ENCODE assay signal across 25 cellular contexts in genomic region chr10:121155742-121156141, GRCh38.
A peak's percentile ranks its signal among the peaks of the same experiment; 100 is the strongest.
DNase-seq lines count a peak whose midpoint lies in the region; ATAC-seq and TF ChIP-seq lines count a peak whose summit lies in the region.
"Had no signal": no experiment of that assay in that cellular context is flagged by ENCODE, and none has a peak within 500 bp of the region (broad histone marks: within the 10 kb centered on the region; RNA-seq: fewer than 3 reads in every experiment).

No MANE protein-coding gene starts in this region.

- H2BK120ac ChIP-seq in H9 (ENCODE audit: low read depth, low read length, poor library complexity, severe bottlenecking), result no peak overlapping the region

- H2BK15ac ChIP-seq in H9 (ENCODE audit: low read depth, low read length), result no peak overlapping the region

- no peaks in the 10 kb centered on the region for H3K79me1 ChIP-seq in H9 (ENCODE audit: insufficient read depth, low read depth, low read length, poor library complexity, severe bottlenecking)

- H3K36me3 ChIP-seq in lung (ENCODE audit: control insufficient read depth in 2 of 2, insufficient read depth in 2 of 2, low read length in 2 of 2) (no peaks in the 10 kb centered on the region), thyroid gland (no peaks in the 10 kb centered on the region), vagina (no peaks in the 10 kb centered on the region)
- H3K36me3 ChIP-seq: SJSA1, thoracic aorta had no signal

- WGBS in lung, 2 donors, result 39 to 63% methylated on average over 3 of the region's 3 CpGs
- 7 to 20% methylated on average over 3 of the region's 3 CpGs for WGBS in thyroid gland, 2 donors
- WGBS in H9 (ENCODE audit: extremely low coverage, insufficient read length, low lambda C conversion rate), result no CpG with 5 or more reads among the region's 3 CpGs

- no peak for TF ChIP-seq POLR2A in thyroid gland (IDR thresholded peaks at IDR 0.05)
- TF ChIP-seq POLR2A in vagina (IDR thresholded peaks at IDR 0.05), result no peak

- H3K27me3 ChIP-seq in dorsolateral prefrontal cortex, result peaks cover 0 to 3% (median 0%) of the 10 kb centered on the region in 45 donors
- H3K27me3 ChIP-seq in lung (ENCODE audit: control insufficient read depth, insufficient read depth), result no peaks in the 10 kb centered on the region
- no peaks in the 10 kb centered on the region for H3K27me3 ChIP-seq in thyroid gland
- no peaks in the 10 kb centered on the region for H3K27me3 ChIP-seq in vagina
- no peaks in the 10 kb centered on the region for H3K27me3 ChIP-seq in H9 (ENCODE audit: insufficient read depth, low read length)
- H3K27me3 ChIP-seq: SJSA1 had no signal

- no peak overlapping the region for H3K4ac ChIP-seq in H9 (ENCODE audit: low read depth, low read length)

- H3K14ac ChIP-seq in H9 (ENCODE audit: insufficient read depth, low read length), result no peak overlapping the region

- intact Hi-C loops in dorsolateral prefrontal cortex (cut with DNase I) (loop anchor here (1.0 to 2.0 kb wide), 4 partner anchors 23 to 61 kb away; no protein-coding TSS in a partner anchor), thyroid gland (cut with DNase I) (no loop called here), vagina (cut with DNase I) (no loop called here)

- no peak overlapping the region for H3K23ac ChIP-seq in H9 (ENCODE audit: insufficient read length, low read depth, low read length)

- H3K56ac ChIP-seq in H9 (ENCODE audit: insufficient read length, low read depth, low read length), result no peak overlapping the region

- no peak overlapping the region for H2BK12ac ChIP-seq in H9 (ENCODE audit: insufficient read length, low read depth, low read length)

- DNase-seq in NCI-H2029 (lab: John Stamatoyannopoulos, UW) (peak; percentile 33), NCI-H2029 treated with DMSO at 0.1 percent for 48 hours (lab: John Stamatoyannopoulos, UW) (no peak), dorsolateral prefrontal cortex (no peak), lung (ENCODE audit: low spot score) (peak; percentile 46), thyroid gland (peak; percentile 63 to 69), vagina (ENCODE audit: extremely low spot score in 2 of 2) (no peak), H9 (no peak)
- DNase-seq in stimulated activated CD4-positive, alpha-beta T cell treated with anti-CD3 and anti-CD28 coated beads, Interleukin-15, amount 100 ng/mL, for 24 hours, result no peak
- DNase-seq: activated CD4-positive, alpha-beta T cell treated with anti-CD3 and anti-CD28 coated beads for 36 hours; activated naive CD4-positive, alpha-beta T cell treated with anti-CD3 and anti-CD28 coated beads, Interleukin-2, amount 10 ng/mL, durations not matched to agents 7 days and 5 days; activated T-cell treated with anti-CD3 and anti-CD28 coated beads, Interleukin-2, amount 50 U/mL, for 72 hours; amygdala; foreskin fibroblast; hippocampal formation; NCI-H1105; NCI-H2081 treated with DMSO at 0.1 percent for 48 hours; NCI-H446; NK-92 treated with Interleukin-12 subunit alpha and Interleukin-12 subunit beta, amount 100 ng/mL, for 24 hours; posterior cingulate gyrus; stimulated activated CD4-positive, alpha-beta T cell treated with anti-CD3 and anti-CD28 coated beads, Interleukin-1b, Interleukin-23, amount 100 ng/mL, for 48 hours had no signal

- H3K27me3 Mint-ChIP-seq in H9 (ENCODE audit: low read depth), result peaks cover 3% of the 10 kb centered on the region
- H3K27me3 Mint-ChIP-seq: activated naive CD4-positive, alpha-beta T cell treated with anti-CD3 and anti-CD28 coated beads, Interleukin-2, amount 10 ng/mL, durations not matched to agents 7 days and 5 days; central memory CD8-positive, alpha-beta T cell had no signal

- no peak overlapping the region for H2AFZ ChIP-seq in H9 (ENCODE audit: low read length)

- H3T11ph ChIP-seq in H9 (ENCODE audit: low read length), result no peak overlapping the region

- no peaks in the 10 kb centered on the region for H3K23me2 ChIP-seq in H9 (ENCODE audit: insufficient read length, low read depth, low read length, poor library complexity, severe bottlenecking)

- H3K18ac ChIP-seq in H9 (ENCODE audit: insufficient read length, low read depth, low read length), result no peak overlapping the region

- H4K20me1 ChIP-seq in H9 (ENCODE audit: control insufficient read depth, insufficient read depth, insufficient read length), result no peaks in the 10 kb centered on the region

- TF ChIP-seq CTCF in dorsolateral prefrontal cortex (IDR thresholded peaks at IDR 0.05 in 54 of 56, conservative IDR thresholded peaks at IDR 0.05 in 2 of 56; ENCODE audit: low read depth in 1 of 56, partially characterized antibody in 56 of 56), result no peak
- TF ChIP-seq CTCF in lung (IDR thresholded peaks at IDR 0.05; ENCODE audit: control extremely low read depth, extremely low read depth), result no peak
- no peak for TF ChIP-seq CTCF in thyroid gland (IDR thresholded peaks at IDR 0.05)
- TF ChIP-seq CTCF in vagina (IDR thresholded peaks at IDR 0.05), result no peak
- TF ChIP-seq CTCF in H9 (conservative IDR thresholded peaks at IDR 0.05), result no peak

- H3K9ac ChIP-seq in H9 (ENCODE audit: extremely low read depth, insufficient read length, low read length), result no peak overlapping the region

- no peak overlapping the region for H4K91ac ChIP-seq in H9 (ENCODE audit: insufficient read length, low read depth, low read length)

- H3K36me3 Mint-ChIP-seq in H9 (ENCODE audit: insufficient read depth in 1 of 3, low read depth in 3 of 3), result peaks cover 0 to 5% (median 2%) of the 10 kb centered on the region in 3 experiments; a peak in 3 of 7 replicates
- H3K36me3 Mint-ChIP-seq: activated naive CD4-positive, alpha-beta T cell treated with anti-CD3 and anti-CD28 coated beads, Interleukin-2, amount 10 ng/mL, durations not matched to agents 7 days and 5 days; mesothelial cell of epicardium had no signal

- no peak overlapping the region for H2BK20ac ChIP-seq in H9 (ENCODE audit: low read depth, low read length, poor library complexity, severe bottlenecking)

- peaks cover 18 to 22% of the 10 kb centered on the region in 2 experiments for H3K4me1 Mint-ChIP-seq in H9
- H3K4me1 Mint-ChIP-seq: activated naive CD4-positive, alpha-beta T cell treated with anti-CD3 and anti-CD28 coated beads, Interleukin-2, amount 10 ng/mL, durations not matched to agents 7 days and 5 days; B cell; central memory CD8-positive, alpha-beta T cell had no signal

- H2AK5ac ChIP-seq in H9 (ENCODE audit: insufficient read length, low read length), result no peak overlapping the region

- ATAC-seq in lung (ENCODE audit: insufficient read depth, low FRiP score), result no peak
- ATAC-seq: activated CD4-positive, alpha-beta T cell treated with anti-CD3 and anti-CD28 coated beads for 36 hours; activated T-cell treated with anti-CD3 and anti-CD28 coated beads, Interleukin-2, amount 50 U/mL, for 72 hours had no signal

- H3K27ac ChIP-seq in dorsolateral prefrontal cortex (peak overlapping the region in 58 of 59 donors; percentile 21 to 98 (median 92)), lung (ENCODE audit: low read depth in 1 of 2, low read length in 1 of 2) (no peak overlapping the region), thyroid gland (no peak overlapping the region), vagina (no peak overlapping the region), H9 (ENCODE audit: insufficient read length, low read depth, low read length) (no peak overlapping the region)
- H3K27ac ChIP-seq: SJSA1, thoracic aorta had no signal

- no peak overlapping the region for H3K4me3 ChIP-seq in dorsolateral prefrontal cortex
- H3K4me3 ChIP-seq in lung, result no peak overlapping the region
- H3K4me3 ChIP-seq in thyroid gland (replicated peaks in 1 of 3), result no peak overlapping the region
- H3K4me3 ChIP-seq in vagina, result no peak overlapping the region
- H3K4me3 ChIP-seq: SJSA1, thoracic aorta had no signal

- H3K9me3 ChIP-seq in lung (ENCODE audit: control insufficient read depth in 2 of 2, insufficient read depth in 1 of 2, low read length in 1 of 2) (no peaks in the 10 kb centered on the region), thyroid gland (no peaks in the 10 kb centered on the region), vagina (no peaks in the 10 kb centered on the region), H9 (ENCODE audit: control insufficient read depth, low read depth, low read length) (no peaks in the 10 kb centered on the region)
- H3K9me3 ChIP-seq: thoracic aorta had no signal

- no peak overlapping the region for H3K4me3 Mint-ChIP-seq in H9
- H3K4me3 Mint-ChIP-seq: activated CD4-positive, alpha-beta T cell treated with anti-CD3 and anti-CD28 coated beads for 36 hours; activated naive CD4-positive, alpha-beta T cell treated with anti-CD3 and anti-CD28 coated beads, Interleukin-2, amount 10 ng/mL, durations not matched to agents 7 days and 5 days; activated T-cell treated with anti-CD3 and anti-CD28 coated beads, Interleukin-2, amount 50 U/mL, for 72 hours; B cell; central memory CD8-positive, alpha-beta T cell; mesothelial cell of epicardium had no signal

- no peak overlapping the region for H4K5ac ChIP-seq in H9 (ENCODE audit: insufficient read length, low read depth, low read length)

- H4K8ac ChIP-seq in H9 (replicated peaks; ENCODE audit: insufficient read length, low read depth, low read length), result no peak overlapping the region

- H3K4me1 ChIP-seq in lung (ENCODE audit: control insufficient read depth in 2 of 2, insufficient read depth in 2 of 2, low read length in 2 of 2) (peaks cover 0 to 3% of the 10 kb centered on the region in 2 donors), thyroid gland (peaks cover 12 to 16% of the 10 kb centered on the region in 2 donors), vagina (no peaks in the 10 kb centered on the region), H9 (ENCODE audit: insufficient read depth, low read length) (no peaks in the 10 kb centered on the region)

- peaks cover 3 to 12% of the 10 kb centered on the region in 2 experiments for H3K9me3 Mint-ChIP-seq in H9
- H3K9me3 Mint-ChIP-seq: activated naive CD4-positive, alpha-beta T cell treated with anti-CD3 and anti-CD28 coated beads, Interleukin-2, amount 10 ng/mL, durations not matched to agents 7 days and 5 days had no signal

- no peaks in the 10 kb centered on the region for H3K79me2 ChIP-seq in H9 (ENCODE audit: insufficient read depth, low read length)

- no peak overlapping the region for H2BK5ac ChIP-seq in H9 (ENCODE audit: insufficient read length, low read length)

- no peak overlapping the region for H3K27ac Mint-ChIP-seq in H9
- H3K27ac Mint-ChIP-seq: activated CD4-positive, alpha-beta T cell treated with anti-CD3 and anti-CD28 coated beads for 36 hours; activated naive CD4-positive, alpha-beta T cell treated with anti-CD3 and anti-CD28 coated beads, Interleukin-2, amount 10 ng/mL, durations not matched to agents 7 days and 5 days; activated T-cell treated with anti-CD3 and anti-CD28 coated beads, Interleukin-2, amount 50 U/mL, for 72 hours; B cell; mesothelial cell of epicardium had no signal

- no peak overlapping the region for H3K4me2 ChIP-seq in H9 (ENCODE audit: insufficient read depth, insufficient read length, low read length)

Comparison
In these comparisons a context has a peak if more than half of its experiments do, and no peak if none do; other contexts are left out.
1. DNase-seq: peak in NCI-H2029 (single experiment), lung (single experiment) and thyroid gland (2 of 2); none in NCI-H2029 treated with DMSO at 0.1 percent for 48 hours (single experiment), dorsolateral prefrontal cortex (0 of 10), vagina (0 of 2), stimulated activated CD4-positive, alpha-beta T cell treated with anti-CD3 and anti-CD28 coated beads, Interleukin-15, amount 100 ng/mL, for 24 hours (single experiment) and H9 (single experiment).
2. H3K27ac ChIP-seq: peak in dorsolateral prefrontal cortex (58 of 59); none in lung (0 of 2), thyroid gland (0 of 3), vagina (single experiment) and H9 (single experiment).
3. intact Hi-C loops: an anchor here in dorsolateral prefrontal cortex (1.0 to 2.0 kb wide); none called in thyroid gland and vagina.